In genomic region chr11:49177936-49178335, GRCh38 we compare ENCODE assay signal across 7 cellular contexts.
DNase-seq lines count a peak whose midpoint lies in the region; ATAC-seq and TF ChIP-seq lines count a peak whose summit lies in the region.
"Not testable (repeated sequence)": the region's sequence is repeated elsewhere in the genome, so short reads cannot be mapped to it uniquely, and the experiment has no call there.

No MANE protein-coding gene starts in this region.

- not testable (repeated sequence) for H3K4me1 ChIP-seq in RWPE2 (ENCODE audit: insufficient read depth, poor library complexity, severe bottlenecking)

- H3K9me3 ChIP-seq in RWPE2 (ENCODE audit: severe bottlenecking), result not testable (repeated sequence)

- ATAC-seq in RWPE2 (ENCODE audit: low read depth), result peak; percentile 68

- not testable (repeated sequence) for H3K36me3 ChIP-seq in RWPE2 (ENCODE audit: low read depth)

- H3K4me3 ChIP-seq in RWPE2 (ENCODE audit: severe bottlenecking), result not testable (repeated sequence)

- H3K27me3 ChIP-seq in RWPE2 (ENCODE audit: insufficient read depth, poor library complexity, severe bottlenecking), result not testable (repeated sequence)

- not testable (repeated sequence) for TF ChIP-seq CTCF in 22Rv1 (IDR thresholded peaks at IDR 0.05); RWPE2 (IDR thresholded peaks at IDR 0.05; ENCODE audit: poor library complexity, severe bottlenecking)

- DNase-seq in DMS53 (lab: John Stamatoyannopoulos, UW), result peak; percentile 92
- peak; percentile 47 for DNase-seq in NCI-H1048 (lab: John Stamatoyannopoulos, UW)
- DNase-seq in NCI-H526 (lab: John Stamatoyannopoulos, UW), result peak; percentile 95 to 97
- DNase-seq in RWPE2 (ENCODE audit: low spot score), result not testable (repeated sequence)
- peak; percentile 26 for DNase-seq in epithelial cell of prostate (ENCODE audit: low read depth, low spot score)
- peak; percentile 5 for DNase-seq in kidney tubule cell (ENCODE audit: low spot score)

- peak overlapping the region; percentile 93 for H3K27ac ChIP-seq in 22Rv1
- not testable (repeated sequence) for H3K27ac ChIP-seq in RWPE2 (ENCODE audit: poor library complexity, severe bottlenecking); epithelial cell of prostate
